20 cellular contexts compared by ENCODE assay signal in the genomic region with DNA sequence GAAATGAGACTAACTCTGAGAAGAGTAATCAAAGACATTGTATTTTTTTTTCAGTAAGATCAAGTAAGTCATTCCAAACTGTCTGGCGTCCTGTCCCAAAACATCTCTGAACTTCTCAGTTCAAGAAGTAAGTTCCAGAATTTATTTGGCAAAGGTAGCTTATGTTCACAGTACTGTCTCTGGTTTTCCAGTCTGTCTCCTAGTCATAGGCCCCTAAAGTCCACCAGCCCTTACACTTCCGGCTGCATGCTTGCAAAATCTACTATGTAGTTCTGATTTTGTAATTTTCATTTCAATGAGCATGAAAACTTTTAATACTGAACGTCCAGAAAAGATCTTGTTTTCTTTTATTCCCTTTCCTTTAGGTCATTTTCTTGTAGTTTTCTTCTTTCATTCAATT.
DNase-seq lines count a peak whose midpoint lies in the region; ATAC-seq and TF ChIP-seq lines count a peak whose summit lies in the region.
"Had no signal": no experiment of that assay in that cellular context is flagged by ENCODE, and none has a peak within 500 bp of the region (broad histone marks: within the 10 kb centered on the region; RNA-seq: fewer than 3 reads in every experiment).

No MANE protein-coding gene starts in this region.

- no peaks in the 10 kb centered on the region for H3K9me3 ChIP-seq in esophagus squamous epithelium
- H3K9me3 ChIP-seq: psoas muscle, testis had no signal

- POLR2A ChIA-PET in activated CD4-positive, alpha-beta T cell treated with anti-CD3 and anti-CD28 coated beads for 36 hours (lab: Charles Lee), result no interaction called here

- no peak overlapping the region for H3K4me3 Mint-ChIP-seq in activated CD4-positive, alpha-beta T cell treated with anti-CD3 and anti-CD28 coated beads for 36 hours
- no peak overlapping the region for H3K4me3 Mint-ChIP-seq in activated T-helper 17 cell treated with anti-CD3 and anti-CD28 coated beads, Interleukin-2, amount 50 U/mL, for 72 hours
- H3K4me3 Mint-ChIP-seq in type B pancreatic cell, result no peak overlapping the region
- H3K4me3 Mint-ChIP-seq: central memory CD8-positive, alpha-beta T cell; effector memory CD8-positive, alpha-beta T cell; natural killer cell treated with Interleukin-12 subunit alpha and Interleukin-12 subunit beta and Interleukin-15 and Interleukin-18, amount 100 ng/mL, for 72 hours had no signal

- peak overlapping the region; percentile 87 for H3K27ac Mint-ChIP-seq in activated CD4-positive, alpha-beta T cell treated with anti-CD3 and anti-CD28 coated beads for 36 hours
- peak overlapping the region; percentile 34 for H3K27ac Mint-ChIP-seq in activated T-helper 17 cell treated with anti-CD3 and anti-CD28 coated beads, Interleukin-2, amount 50 U/mL, for 72 hours
- H3K27ac Mint-ChIP-seq in type B pancreatic cell, result no peak overlapping the region
- H3K27ac Mint-ChIP-seq: effector memory CD8-positive, alpha-beta T cell had no signal

- H3K4me3 ChIP-seq in fibroblast of the aortic adventitia (ENCODE audit: low read depth, low read length) (no peak overlapping the region), esophagus squamous epithelium (no peak overlapping the region)
- H3K4me3 ChIP-seq: psoas muscle, testis had no signal

- intact Hi-C loops in activated CD4-positive, alpha-beta T cell treated with anti-CD3 and anti-CD28 coated beads for 36 hours (cut with DNase I, micrococcal nuclease), result loop anchor here (5.0 to 10.0 kb wide), 5 partner anchors 233 to 731 kb away; no protein-coding TSS in a partner anchor
- intact Hi-C loops in esophagus squamous epithelium (cut with DNase I), result no loop called here

- DNase-seq in activated CD4-positive, alpha-beta T cell treated with anti-CD3 and anti-CD28 coated beads for 36 hours, result no peak
- no peak for DNase-seq in activated CD4-positive, alpha-beta T cell treated with anti-CD3 and anti-CD28 coated beads for 48 hours
- DNase-seq in EL (peak; percentile 41), fibroblast of the aortic adventitia (ENCODE audit: low read depth) (peak; percentile 28), NOMO-1 treated with dmso at 0.1 percent for 144 hours (lab: John Stamatoyannopoulos, UW; ENCODE audit: unreplicated experiment) (no peak), type B pancreatic cell (ENCODE audit: extremely low spot score, unreplicated experiment) (no peak), esophagus squamous epithelium (lab: John Stamatoyannopoulos, UW) (no peak)
- DNase-seq: activated CD4-positive, alpha-beta T cell treated with anti-CD3 and anti-CD28 coated beads, Interleukin-2, amount 10 ng/mL, durations not matched to agents 24 days and 14 days; C1 segment of cervical spinal cord; effector memory CD8-positive, alpha-beta T cell; hippocampal formation; NCI-H1417; NCI-H524; OCI-M1; psoas muscle; stimulated activated CD4-positive, alpha-beta T cell treated with anti-CD3 and anti-CD28 coated beads, Interleukin-12 subunit alpha, Interleukin-12 subunit beta, amount 100 ng/mL, for 4 hours; testis had no signal

- H3K4me1 ChIP-seq in esophagus squamous epithelium, result no peaks in the 10 kb centered on the region
- H3K4me1 ChIP-seq: psoas muscle, testis had no signal

- WGBS in esophagus squamous epithelium, 2 donors, result 49 to 57% methylated on average over 3 of the region's 3 CpGs

- H3K36me3 Mint-ChIP-seq in activated CD4-positive, alpha-beta T cell treated with anti-CD3 and anti-CD28 coated beads for 36 hours (ENCODE audit: low read depth), result no peaks in the 10 kb centered on the region
- H3K36me3 Mint-ChIP-seq in activated T-helper 17 cell treated with anti-CD3 and anti-CD28 coated beads, Interleukin-2, amount 50 U/mL, for 72 hours (ENCODE audit: low read depth), result peaks cover 13% of the 10 kb centered on the region
- no peaks in the 10 kb centered on the region for H3K36me3 Mint-ChIP-seq in type B pancreatic cell
- H3K36me3 Mint-ChIP-seq: natural killer cell treated with Interleukin-12 subunit alpha and Interleukin-12 subunit beta and Interleukin-15 and Interleukin-18, amount 100 ng/mL, for 72 hours had no signal

- TF ChIP-seq CTCF in fibroblast of the aortic adventitia (IDR thresholded peaks at IDR 0.05; ENCODE audit: insufficient read depth, low read length), result no peak
- no peak for TF ChIP-seq CTCF in type B pancreatic cell (conservative IDR thresholded peaks at IDR 0.05)
- TF ChIP-seq CTCF in esophagus squamous epithelium (IDR thresholded peaks at IDR 0.05), result no peak

- H3K36me3 ChIP-seq in esophagus squamous epithelium, result no peaks in the 10 kb centered on the region

- CTCF ChIA-PET in activated CD4-positive, alpha-beta T cell treated with anti-CD3 and anti-CD28 coated beads for 36 hours (lab: Charles Lee), result interaction anchor here (1.1 to 4.4 kb wide), 5 partner anchors 39 to 153 kb away, joined by 3 to 26 read pairs (median 7); no protein-coding TSS in a partner anchor

- H3K27me3 ChIP-seq in esophagus squamous epithelium, result no peaks in the 10 kb centered on the region
- H3K27me3 ChIP-seq: testis had no signal

- no peak for ATAC-seq in activated CD4-positive, alpha-beta T cell treated with anti-CD3 and anti-CD28 coated beads for 36 hours
- ATAC-seq in activated T-helper 17 cell treated with anti-CD3 and anti-CD28 coated beads, Interleukin-2, amount 50 U/mL, for 72 hours (replicated peaks), result no peak
- ATAC-seq: effector memory CD8-positive, alpha-beta T cell; natural killer cell treated with Interleukin-12 subunit alpha and Interleukin-12 subunit beta and Interleukin-15 and Interleukin-18, amount 100 ng/mL, for 72 hours; psoas muscle had no signal

- no peak for TF ChIP-seq POLR2A in esophagus squamous epithelium (IDR thresholded peaks at IDR 0.05)

- H3K4me1 Mint-ChIP-seq in activated CD4-positive, alpha-beta T cell treated with anti-CD3 and anti-CD28 coated beads for 36 hours, result peaks cover 65% of the 10 kb centered on the region
- peaks cover 27% of the 10 kb centered on the region for H3K4me1 Mint-ChIP-seq in activated T-helper 17 cell treated with anti-CD3 and anti-CD28 coated beads, Interleukin-2, amount 50 U/mL, for 72 hours
- H3K4me1 Mint-ChIP-seq in type B pancreatic cell (ENCODE audit: unreplicated experiment), result no peaks in the 10 kb centered on the region

- peak overlapping the region in 1 of 4 donors; percentile 6 for H3K27ac ChIP-seq in esophagus squamous epithelium
- H3K27ac ChIP-seq: psoas muscle, testis had no signal

- H3K27me3 Mint-ChIP-seq in activated CD4-positive, alpha-beta T cell treated with anti-CD3 and anti-CD28 coated beads for 36 hours, result no peaks in the 10 kb centered on the region
- no peaks in the 10 kb centered on the region for H3K27me3 Mint-ChIP-seq in activated T-helper 17 cell treated with anti-CD3 and anti-CD28 coated beads, Interleukin-2, amount 50 U/mL, for 72 hours
- no peaks in the 10 kb centered on the region for H3K27me3 Mint-ChIP-seq in type B pancreatic cell
- H3K27me3 Mint-ChIP-seq: activated CD4-positive, alpha-beta T cell treated with anti-CD3 and anti-CD28 coated beads, Interleukin-2, amount 10 ng/mL, durations not matched to agents 24 days and 14 days; central memory CD8-positive, alpha-beta T cell; effector memory CD8-positive, alpha-beta T cell had no signal

- no peaks in the 10 kb centered on the region for H3K9me3 Mint-ChIP-seq in activated CD4-positive, alpha-beta T cell treated with anti-CD3 and anti-CD28 coated beads for 36 hours (ENCODE audit: low read depth)
- no peaks in the 10 kb centered on the region for H3K9me3 Mint-ChIP-seq in activated T-helper 17 cell treated with anti-CD3 and anti-CD28 coated beads, Interleukin-2, amount 50 U/mL, for 72 hours
- no peaks in the 10 kb centered on the region for H3K9me3 Mint-ChIP-seq in type B pancreatic cell
- H3K9me3 Mint-ChIP-seq: central memory CD8-positive, alpha-beta T cell; effector memory CD8-positive, alpha-beta T cell had no signal

Comparison
In these comparisons a context has a peak if more than half of its experiments do, and no peak if none do; other contexts are left out.
1. DNase-seq: peak in EL (single experiment) and fibroblast of the aortic adventitia (single experiment); none in activated CD4-positive, alpha-beta T cell treated with anti-CD3 and anti-CD28 coated beads for 36 hours (single experiment), activated CD4-positive, alpha-beta T cell treated with anti-CD3 and anti-CD28 coated beads for 48 hours (single experiment), NOMO-1 treated with dmso at 0.1 percent for 144 hours (single experiment), type B pancreatic cell (single experiment) and esophagus squamous epithelium (single experiment).